ENCODE assay signal across 37 cellular contexts in genomic region chr19:54216869-54217268, GRCh38. TPM values are rescaled to one million over a fixed set of nuclear protein-coding genes. Genes with fewer than 3 reads are reported as not detected.
"Had no signal": no experiment of that assay in that cellular context is flagged by ENCODE, and none has a peak within 500 bp of the region (broad histone marks: within the 10 kb centered on the region; RNA-seq: fewer than 3 reads in every experiment).

No MANE protein-coding gene starts in this region.

- H3K36me3 ChIP-seq: cardiac muscle cell, Peyer's patch had no signal

- H3K4me1 ChIP-seq: Peyer's patch had no signal

- H3K4me3 ChIP-seq: cardiac muscle cell, MG63, Peyer's patch had no signal

- H3K27me3 ChIP-seq: cardiac muscle cell, MG63, Peyer's patch had no signal

- ATAC-seq: activated T-cell treated with anti-CD3 and anti-CD28 coated beads, Interleukin-2, amount 50 U/mL, for 72 hours; activated T-helper 17 cell treated with anti-CD3 and anti-CD28 coated beads, Interleukin-2, amount 50 U/mL, for 72 hours; PC-3; Right ventricle myocardium inferior; SK-N-SH treated with all-trans-retinoic acid at 6 μM for 48 hours; T-cell had no signal

- H3K4me3 Mint-ChIP-seq: activated B cell treated with CpG ODN at 0.5 μM for 24 hours; activated CD4-positive, alpha-beta memory T cell treated with anti-CD3 and anti-CD28 coated beads for 36 hours; activated naive CD8-positive, alpha-beta T cell treated with anti-CD3 and anti-CD28 coated beads for 36 hours; activated T-cell treated with anti-CD3 and anti-CD28 coated beads, Interleukin-2, amount 50 U/mL, for 72 hours; activated T-helper 17 cell treated with anti-CD3 and anti-CD28 coated beads, Interleukin-2, amount 50 U/mL, for 72 hours; T-cell had no signal

- H3K36me3 Mint-ChIP-seq: T-cell had no signal

- DNase-seq: activated B cell treated with CpG ODN at 0.5 μM for 24 hours; activated CD4-positive, alpha-beta memory T cell treated with anti-CD3 and anti-CD28 coated beads for 36 hours; activated CD4-positive, alpha-beta T cell treated with anti-CD3 and anti-CD28 coated beads for 4 hours; activated CD4-positive, alpha-beta T cell treated with anti-CD3 and anti-CD28 coated beads, Interleukin-2, amount 50 U/mL, for 1 hour; activated CD4-positive, CD25-positive, alpha-beta regulatory T cell treated with anti-CD3 and anti-CD28 coated beads, Interleukin-2, amount 50 U/mL, for 72 hours; activated CD8-positive, alpha-beta memory T cell treated with anti-CD3 and anti-CD28 coated beads, Interleukin-2, amount 50 U/mL, for 4 hours; activated effector memory CD4-positive, alpha-beta T cell treated with anti-CD3 and anti-CD28 coated beads, Interleukin-2, amount 50 U/mL, for 16 hours; activated naive CD4-positive, alpha-beta T cell; activated naive CD4-positive, alpha-beta T cell treated with anti-CD3 and anti-CD28 coated beads, Interleukin-2, amount 50 U/mL, for 16 hours; activated naive CD8-positive, alpha-beta T cell treated with anti-CD3 and anti-CD28 coated beads for 36 hours; activated T-cell treated with anti-CD3 and anti-CD28 coated beads for 4 hours; activated T-cell treated with anti-CD3 and anti-CD28 coated beads, Interleukin-2, amount 50 U/mL, for 72 hours; amniotic stem cell; Kasumi-1; KG1; MG63; NCI-H1048; NCI-H1105 treated with DMSO at 0.1 percent for 48 hours; NCI-H1436 treated with DMSO at 0.1 percent for 48 hours; NCI-H1694 treated with DMSO at 0.1 percent for 48 hours; NCI-H2029; NCI-H510A; NCI-H526; NCI-H748 treated with DMSO at 0.1 percent for 48 hours; NK-92 treated with Interleukin-12 subunit alpha and Interleukin-12 subunit beta, amount 100 ng/mL, for 24 hours; PC-3; SIG-M5; T-cell; T-helper 2 cell; T-helper 9 cell had no signal

- H3K4me1 Mint-ChIP-seq: activated B cell treated with CpG ODN at 0.5 μM for 24 hours; activated naive CD8-positive, alpha-beta T cell treated with anti-CD3 and anti-CD28 coated beads for 36 hours; activated T-helper 17 cell treated with anti-CD3 and anti-CD28 coated beads, Interleukin-2, amount 50 U/mL, for 72 hours had no signal

- H3K27me3 Mint-ChIP-seq: activated CD4-positive, alpha-beta memory T cell treated with anti-CD3 and anti-CD28 coated beads for 36 hours; activated T-helper 17 cell treated with anti-CD3 and anti-CD28 coated beads, Interleukin-2, amount 50 U/mL, for 72 hours had no signal

- H3K27ac ChIP-seq: cardiac muscle cell, Peyer's patch, RWPE1, VCaP had no signal

- H3K9me3 ChIP-seq: MG63, Peyer's patch had no signal

- H3K27ac Mint-ChIP-seq: activated B cell treated with CpG ODN at 0.5 μM for 24 hours; activated CD4-positive, alpha-beta memory T cell treated with anti-CD3 and anti-CD28 coated beads for 36 hours; activated naive CD8-positive, alpha-beta T cell treated with anti-CD3 and anti-CD28 coated beads for 36 hours; activated T-cell treated with anti-CD3 and anti-CD28 coated beads, Interleukin-2, amount 50 U/mL, for 72 hours; activated T-helper 17 cell treated with anti-CD3 and anti-CD28 coated beads, Interleukin-2, amount 50 U/mL, for 72 hours; T-cell had no signal

RNA-seq across cellular contexts. Expression of gene LILRB3, which starts 5.9 kb away (rescaled TPM):
- total RNA-seq: activated naive CD8-positive, alpha-beta T cell treated with anti-CD3 and anti-CD28 coated beads for 36 hours; PC-3 had no signal

RNA-seq across cellular contexts. Expression of gene LILRA6, which starts 25.7 kb away (rescaled TPM):
- total RNA-seq: activated B cell treated with CpG ODN at 0.5 μM for 24 hours; activated naive CD8-positive, alpha-beta T cell treated with anti-CD3 and anti-CD28 coated beads for 36 hours; activated T-cell treated with anti-CD3 and anti-CD28 coated beads, Interleukin-2, amount 50 U/mL, for 72 hours; PC-3 had no signal
